ENCODE assay signal across 20 cellular contexts in genomic region chr5:104062495-104063377, GRCh38.
A peak's percentile ranks its signal among the peaks of the same experiment; 100 is the strongest.
DNase-seq lines count a peak whose midpoint lies in the region; ATAC-seq and TF ChIP-seq lines count a peak whose summit lies in the region.
"Had no signal": no experiment of that assay in that cellular context is flagged by ENCODE, and none has a peak within 500 bp of the region (broad histone marks: within the 10 kb centered on the region; RNA-seq: fewer than 3 reads in every experiment).

No MANE protein-coding gene starts in this region.

- H3K9me3 ChIP-seq in HEK293 (ENCODE audit: control insufficient read depth, insufficient read depth, low read depth, low read length) (no peaks in the 10 kb centered on the region), RWPE2 (ENCODE audit: severe bottlenecking) (no peaks in the 10 kb centered on the region), BE2C (no peaks in the 10 kb centered on the region), aorta (ENCODE audit: control insufficient read depth, low read length) (no peaks in the 10 kb centered on the region)
- H3K9me3 ChIP-seq: SJSA1, tibial artery had no signal

- H3K4me3 ChIP-seq in HEK293 (ENCODE audit: low read depth, low read length), result no peak overlapping the region
- H3K4me3 ChIP-seq in RWPE2 (ENCODE audit: severe bottlenecking), result no peak overlapping the region
- H3K4me3 ChIP-seq in BE2C (ENCODE audit: low read depth, low read length), result no peak overlapping the region
- no peak overlapping the region for H3K4me3 ChIP-seq in aorta (ENCODE audit: low read length in 2 of 2)
- H3K4me3 ChIP-seq: SJSA1, tibial artery had no signal

- H3K4me1 ChIP-seq in HEK293 (ENCODE audit: control insufficient read depth, insufficient read depth, low read length), result no peaks in the 10 kb centered on the region
- H3K4me1 ChIP-seq in RWPE2 (ENCODE audit: insufficient read depth, poor library complexity, severe bottlenecking), result no peaks in the 10 kb centered on the region
- H3K4me1 ChIP-seq in foreskin keratinocyte, result no peaks in the 10 kb centered on the region
- H3K4me1 ChIP-seq in BE2C, result no peaks in the 10 kb centered on the region
- H3K4me1 ChIP-seq in aorta (ENCODE audit: control insufficient read depth in 1 of 2, insufficient read depth in 2 of 2, low read length in 2 of 2), result no peaks in the 10 kb centered on the region
- H3K4me1 ChIP-seq: SJSA1, tibial artery had no signal

- no peaks in the 10 kb centered on the region for H3K27me3 Mint-ChIP-seq in progenitor cell of endocrine pancreas
- H3K27me3 Mint-ChIP-seq: activated naive CD4-positive, alpha-beta T cell treated with anti-CD3 and anti-CD28 coated beads, Interleukin-2, amount 50 U/mL, for 24 hours; stimulated activated naive CD8-positive, alpha-beta T cell treated with anti-CD3 and anti-CD28 coated beads, Interleukin-15, Interleukin-2, amounts not matched to agents 100 ng/mL and 50 ng/mL, for 24 hours had no signal

- H3K9me3 Mint-ChIP-seq in progenitor cell of endocrine pancreas (ENCODE audit: low read depth), result no peaks in the 10 kb centered on the region
- H3K9me3 Mint-ChIP-seq: activated naive CD4-positive, alpha-beta T cell treated with anti-CD3 and anti-CD28 coated beads, Interleukin-2, amount 50 U/mL, for 24 hours; activated T-helper 1 cell treated with anti-CD3 and anti-CD28 coated beads, Interleukin-12 subunit alpha, Interleukin-12 subunit beta, Interleukin-2, Interleukin-4 antibody, amounts not matched to agents 30 ng/mL and 10 ng/mL and 1 ng/mL, durations not matched to agents 14 hours and 24 hours and 36 hours; neural crest cell had no signal

- no peak for DNase-seq in RWPE2 (ENCODE audit: low spot score)
- peak in 1 of 2 donors; percentile 20 for DNase-seq in foreskin keratinocyte
- no peak for DNase-seq in progenitor cell of endocrine pancreas (ENCODE audit: low spot score, unreplicated experiment)
- no peak for DNase-seq in BE2C
- DNase-seq in effector CD4-positive, alpha-beta T cell, result no peak
- no peak for DNase-seq in aorta
- DNase-seq: CD8-positive, alpha-beta T cell; NCI-H1092 treated with DMSO at 0.1 percent for 48 hours; NCI-H2029 treated with DMSO at 0.1 percent for 48 hours; small intestine; stimulated activated CD4-positive, alpha-beta T cell treated with anti-CD3 and anti-CD28 coated beads, Interleukin-4, amount 100 ng/mL, for 1 hour; T-helper 1 cell; tibial artery had no signal

- H3K36me3 Mint-ChIP-seq in progenitor cell of endocrine pancreas (ENCODE audit: insufficient read depth), result no peaks in the 10 kb centered on the region
- H3K36me3 Mint-ChIP-seq: activated naive CD4-positive, alpha-beta T cell treated with anti-CD3 and anti-CD28 coated beads, Interleukin-2, amount 50 U/mL, for 24 hours; CD8-positive, alpha-beta T cell had no signal

- ATAC-seq in RWPE2 (ENCODE audit: low read depth), result 0 out of 3 replicates have a peak, but pooled peaks have one; percentile 31
- peak; percentile 79 for ATAC-seq in foreskin keratinocyte
- ATAC-seq in aorta (ENCODE audit: low FRiP score), result no peak
- ATAC-seq: CD8-positive, alpha-beta T cell; left lobe of liver had no signal

- peak overlapping the region; percentile 94 for H3K27ac Mint-ChIP-seq in progenitor cell of endocrine pancreas
- H3K27ac Mint-ChIP-seq: activated naive CD4-positive, alpha-beta T cell treated with anti-CD3 and anti-CD28 coated beads, Interleukin-2, amount 50 U/mL, for 24 hours; activated T-helper 1 cell treated with anti-CD3 and anti-CD28 coated beads, Interleukin-12 subunit alpha, Interleukin-12 subunit beta, Interleukin-2, Interleukin-4 antibody, amounts not matched to agents 30 ng/mL and 10 ng/mL and 1 ng/mL, durations not matched to agents 14 hours and 24 hours and 36 hours; CD8-positive, alpha-beta T cell; stimulated activated naive CD8-positive, alpha-beta T cell treated with anti-CD3 and anti-CD28 coated beads, Interleukin-15, Interleukin-2, amounts not matched to agents 100 ng/mL and 50 ng/mL, for 24 hours had no signal

- peaks cover 12% of the 10 kb centered on the region for H3K4me1 Mint-ChIP-seq in progenitor cell of endocrine pancreas (ENCODE audit: low read depth)
- H3K4me1 Mint-ChIP-seq: activated naive CD4-positive, alpha-beta T cell treated with anti-CD3 and anti-CD28 coated beads, Interleukin-2, amount 50 U/mL, for 24 hours; neural crest cell had no signal

- peak overlapping the region; percentile 1 for H3K4me3 Mint-ChIP-seq in progenitor cell of endocrine pancreas (ENCODE audit: low read depth)
- H3K4me3 Mint-ChIP-seq: activated naive CD4-positive, alpha-beta T cell treated with anti-CD3 and anti-CD28 coated beads, Interleukin-2, amount 50 U/mL, for 24 hours; activated T-helper 1 cell treated with anti-CD3 and anti-CD28 coated beads, Interleukin-12 subunit alpha, Interleukin-12 subunit beta, Interleukin-2, Interleukin-4 antibody, amounts not matched to agents 30 ng/mL and 10 ng/mL and 1 ng/mL, durations not matched to agents 14 hours and 24 hours and 36 hours; CD8-positive, alpha-beta T cell; neural crest cell; stimulated activated naive CD8-positive, alpha-beta T cell treated with anti-CD3 and anti-CD28 coated beads, Interleukin-15, Interleukin-2, amounts not matched to agents 100 ng/mL and 50 ng/mL, for 24 hours had no signal

- no peaks in the 10 kb centered on the region for H3K36me3 ChIP-seq in HEK293 (ENCODE audit: control insufficient read depth in 2 of 2, insufficient read depth in 1 of 2, low read length in 2 of 2)
- H3K36me3 ChIP-seq in RWPE2 (ENCODE audit: low read depth), result no peaks in the 10 kb centered on the region
- no peaks in the 10 kb centered on the region for H3K36me3 ChIP-seq in BE2C
- no peaks in the 10 kb centered on the region for H3K36me3 ChIP-seq in aorta (ENCODE audit: control insufficient read depth in 1 of 2, insufficient read depth in 2 of 2, low read length in 1 of 2)
- H3K36me3 ChIP-seq: SJSA1, tibial artery had no signal

- 66 to 74% methylated on average over 9 of the region's 9 CpGs for WGBS in aorta, 2 donors

- POLR2A ChIA-PET in HEK293 (lab: Yijun Ruan, JAX), result no interaction called here

- CTCF ChIA-PET in HEK293 (lab: Yijun Ruan, JAX), result no interaction called here

- H3K27me3 ChIP-seq in RWPE2 (ENCODE audit: insufficient read depth, poor library complexity, severe bottlenecking) (peaks cover 5% of the 10 kb centered on the region), foreskin keratinocyte (no peaks in the 10 kb centered on the region), BE2C (no peaks in the 10 kb centered on the region), aorta (ENCODE audit: control insufficient read depth in 1 of 2, insufficient read depth in 2 of 2, low read length in 1 of 2) (no peaks in the 10 kb centered on the region)
- H3K27me3 ChIP-seq: SJSA1, tibial artery had no signal

- intact Hi-C loops in aorta (cut with DNase I), result no loop called here

- TF ChIP-seq CTCF in HEK293 (tag by site-specific recombination; IDR thresholded peaks at IDR 0.05) (no peak), RWPE2 (IDR thresholded peaks at IDR 0.05; ENCODE audit: poor library complexity, severe bottlenecking) (no peak), foreskin keratinocyte (conservative IDR thresholded peaks at IDR 0.05) (no peak), progenitor cell of endocrine pancreas (IDR thresholded peaks at IDR 0.05; ENCODE audit: unreplicated experiment) (no peak), BE2C (IDR thresholded peaks at IDR 0.05; ENCODE audit: low read depth, low read length) (no peak)

- no peak overlapping the region for H3K27ac ChIP-seq in HEK293 (ENCODE audit: extremely low read depth, low read depth, low read length)
- H3K27ac ChIP-seq in RWPE2 (ENCODE audit: poor library complexity, severe bottlenecking), result no peak overlapping the region
- no peak overlapping the region for H3K27ac ChIP-seq in foreskin keratinocyte
- no peak overlapping the region for H3K27ac ChIP-seq in aorta (ENCODE audit: low read depth in 1 of 2, low read length in 2 of 2)
- H3K27ac ChIP-seq: SJSA1, tibial artery had no signal

TF ChIP-seq in HEK293, 187 proteins besides CTCF, POLR2A, EP300 and RAD21:
- TF ChIP-seq ZBTB8A (tag by site-specific recombination; IDR thresholded peaks at IDR 0.05), result no peak
- no peak for TF ChIP-seq SP3 (tag by site-specific recombination; IDR thresholded peaks at IDR 0.05)
- TF ChIP-seq ZNF837 (tag by site-specific recombination; IDR thresholded peaks at IDR 0.05), result no peak
- TF ChIP-seq ZFHX2 (tag by site-specific recombination; conservative IDR thresholded peaks at IDR 0.05), result peak; percentile 31; the same call in 1 of the 2 replicates
- peak; percentile 63 for TF ChIP-seq EGR2 (tag by site-specific recombination; IDR thresholded peaks at IDR 0.05; ENCODE audit: low read depth)
- TF ChIP-seq ZNF791 (tag by site-specific recombination; IDR thresholded peaks at IDR 0.05), result no peak
- TF ChIP-seq ZNF132 (tag by site-specific recombination; IDR thresholded peaks at IDR 0.05; ENCODE audit: borderline replicate concordance), result no peak
- TF ChIP-seq ZNF26 (tag by site-specific recombination; IDR thresholded peaks at IDR 0.05), result no peak
- no peak for TF ChIP-seq KLF16 (tag by site-specific recombination; IDR thresholded peaks at IDR 0.05)
